ENCODE assay signal across 16 cellular contexts in genomic region chr21:29184047-29184446, GRCh38. TPM values are rescaled to one million over a fixed set of nuclear protein-coding genes. Genes with fewer than 3 reads are reported as not detected.
A peak's percentile ranks its signal among the peaks of the same experiment; 100 is the strongest.
DNase-seq lines count a peak whose midpoint lies in the region; ATAC-seq and TF ChIP-seq lines count a peak whose summit lies in the region.
"Had no signal": no experiment of that assay in that cellular context is flagged by ENCODE, and none has a peak within 500 bp of the region (broad histone marks: within the 10 kb centered on the region; RNA-seq: fewer than 3 reads in every experiment).

No MANE protein-coding gene starts in this region.

- DNase-seq in Calu3 (no peak), NOMO-1 treated with DMSO at 0.1 percent for 48 hours (lab: John Stamatoyannopoulos, UW; ENCODE audit: unreplicated experiment) (peak; percentile 91), chondrocyte (ENCODE audit: low spot score) (no peak), retina (no peak), WERI-Rb-1 (no peak)
- DNase-seq in effector CD4-positive, alpha-beta T cell, result no peak
- DNase-seq: activated CD8-positive, alpha-beta T cell treated with anti-CD3 and anti-CD28 coated beads, Interleukin-2, amount 10 ng/mL, durations not matched to agents 7 days and 5 days; activated effector memory CD4-positive, alpha-beta T cell treated with Interleukin-2 at 50 U/mL for 16 hours; dermis blood vessel endothelial cell; DND-41; NCI-H1105; NCI-H2227 treated with DMSO at 0.1 percent for 48 hours; PC-3; thyroid gland had no signal

- H3K4me1 Mint-ChIP-seq in Calu3 (ENCODE audit: low read depth, unreplicated experiment) (peaks cover 44% of the 10 kb centered on the region), chondrocyte (ENCODE audit: low read depth) (peaks cover 78% of the 10 kb centered on the region)

- TF ChIP-seq CTCF in Calu3 (IDR thresholded peaks at IDR 0.05; ENCODE audit: unreplicated experiment), result no peak
- TF ChIP-seq CTCF in chondrocyte (IDR thresholded peaks at IDR 0.05), result no peak
- no peak for TF ChIP-seq CTCF in neutrophil (IDR thresholded peaks at IDR 0.05)
- TF ChIP-seq CTCF in WERI-Rb-1 (IDR thresholded peaks at IDR 0.05; ENCODE audit: low read depth, low read length), result no peak

- no TSS peak for BruUV-seq in Calu3 (replicated peaks; lab: Mats Ljungman, UMichigan)

- intact Hi-C loops in Calu3 (cut with micrococcal nuclease; ENCODE audit: unreplicated experiment), result no loop called here

- no peaks in the 10 kb centered on the region for H3K9me3 Mint-ChIP-seq in Calu3 (ENCODE audit: low read depth, unreplicated experiment)
- H3K9me3 Mint-ChIP-seq in chondrocyte (ENCODE audit: low read depth), result peaks cover 4% of the 10 kb centered on the region

- H3K27ac ChIP-seq in neutrophil, result peak overlapping the region; percentile 94
- no peak overlapping the region for H3K27ac ChIP-seq in WERI-Rb-1
- H3K27ac ChIP-seq: thyroid gland had no signal

- H3K4me1 ChIP-seq in neutrophil (ENCODE audit: control insufficient read depth in 1 of 2, insufficient read depth in 1 of 2, low read depth in 1 of 2, low read length in 1 of 2), result peaks cover 45 to 60% of the 10 kb centered on the region in 2 experiments

- H3K36me3 Mint-ChIP-seq in Calu3 (ENCODE audit: insufficient read depth, unreplicated experiment), result peaks cover 23% of the 10 kb centered on the region
- H3K36me3 Mint-ChIP-seq in chondrocyte (ENCODE audit: low read depth), result peaks cover 2% of the 10 kb centered on the region

- H3K4me3 Mint-ChIP-seq in Calu3 (ENCODE audit: low read depth, unreplicated experiment), result no peak overlapping the region
- no peak overlapping the region for H3K4me3 Mint-ChIP-seq in chondrocyte (ENCODE audit: unreplicated experiment)
- H3K4me3 Mint-ChIP-seq: activated CD8-positive, alpha-beta T cell treated with anti-CD3 and anti-CD28 coated beads, Interleukin-2, amount 10 ng/mL, durations not matched to agents 7 days and 5 days had no signal

- ATAC-seq in HG02610 (IDR thresholded peaks at IDR 0.05; ENCODE audit: unreplicated experiment), result no peak
- ATAC-seq: activated CD8-positive, alpha-beta T cell treated with anti-CD3 and anti-CD28 coated beads, Interleukin-2, amount 10 ng/mL, durations not matched to agents 7 days and 5 days; PC-3 had no signal

- CTCF ChIA-PET in Calu3 (lab: Charles Lee), result no interaction called here

- H3K4me3 ChIP-seq in neutrophil (ENCODE audit: low read depth in 1 of 2, low read length in 1 of 2) (peak overlapping the region in 1 of 2 experiments; percentile 19), WERI-Rb-1 (ENCODE audit: low read depth, low read length) (no peak overlapping the region)
- H3K4me3 ChIP-seq: thyroid gland had no signal

- H3K9me3 ChIP-seq in neutrophil (no peaks in the 10 kb centered on the region), WERI-Rb-1 (ENCODE audit: severe bottlenecking) (no peaks in the 10 kb centered on the region)
- H3K9me3 ChIP-seq: thyroid gland had no signal

- no peaks in the 10 kb centered on the region for H3K27me3 ChIP-seq in neutrophil
- no peaks in the 10 kb centered on the region for H3K27me3 ChIP-seq in WERI-Rb-1 (ENCODE audit: insufficient read depth, low read depth, severe bottlenecking)
- H3K27me3 ChIP-seq: thyroid gland had no signal

- no peaks in the 10 kb centered on the region for H3K27me3 Mint-ChIP-seq in Calu3 (ENCODE audit: unreplicated experiment)
- H3K27me3 Mint-ChIP-seq in chondrocyte (ENCODE audit: low read depth), result no peaks in the 10 kb centered on the region

- H3K36me3 ChIP-seq in neutrophil (no peaks in the 10 kb centered on the region), WERI-Rb-1 (no peaks in the 10 kb centered on the region)
- H3K36me3 ChIP-seq: thyroid gland had no signal

- H3K27ac Mint-ChIP-seq in Calu3 (ENCODE audit: unreplicated experiment), result peak overlapping the region; percentile 85
- H3K27ac Mint-ChIP-seq in chondrocyte (ENCODE audit: unreplicated experiment), result peak overlapping the region; percentile 99
- H3K27ac Mint-ChIP-seq: activated CD8-positive, alpha-beta T cell treated with anti-CD3 and anti-CD28 coated beads, Interleukin-2, amount 10 ng/mL, durations not matched to agents 7 days and 5 days had no signal

RNA-seq across cellular contexts. Expression of gene MAP3K7CL, which starts 53.6 kb away (rescaled TPM):
- total RNA-seq in Calu3 (2022), result 2.3 and 2.7 TPM in 2 replicates
- total RNA-seq in chondrocyte, result 12.8 to 99.2 TPM (median 93.1 TPM) in 3 replicates
